ENCODE assay signal across 18 cellular contexts in genomic region chr10:78905015-78905939, GRCh38.
DNase-seq lines count a peak whose midpoint lies in the region; ATAC-seq lines count a peak whose summit lies in the region.
"Had no signal": no experiment of that assay in that cellular context is flagged by ENCODE, and none has a peak within 500 bp of the region (broad histone marks: within the 10 kb centered on the region; RNA-seq: fewer than 3 reads in every experiment).

No MANE protein-coding gene starts in this region.

- ATAC-seq in activated CD8-positive, alpha-beta memory T cell treated with anti-CD3 and anti-CD28 coated beads, Interleukin-2, amount 10 ng/mL, durations not matched to agents 7 days and 5 days = no peak
- ATAC-seq in left lobe of liver (peak; percentile 82), HG02588 (IDR thresholded peaks at IDR 0.05; ENCODE audit: unreplicated experiment) (no peak), GM21515 (IDR thresholded peaks at IDR 0.05; ENCODE audit: unreplicated experiment) (no peak), HG03196 (IDR thresholded peaks at IDR 0.05; ENCODE audit: unreplicated experiment) (no peak)
- no peak for ATAC-seq in stimulated activated effector memory CD8-positive, alpha-beta T cell treated with anti-CD3 and anti-CD28 coated beads, Interleukin-12 subunit alpha, Interleukin-12 subunit beta, amount 100 ng/mL, for 72 hours
- ATAC-seq: A549, gastroesophageal sphincter, PC-3 had no signal

- DNase-seq in NCI-H510A treated with DMSO at 0.1 percent for 48 hours (lab: John Stamatoyannopoulos, UW) = peak; percentile 41
- no peak for DNase-seq in NCI-H510A (lab: John Stamatoyannopoulos, UW)
- peak; percentile 7 for DNase-seq in activated CD8-positive, alpha-beta memory T cell treated with anti-CD3 and anti-CD28 coated beads, Interleukin-2, amount 10 ng/mL, durations not matched to agents 7 days and 5 days
- DNase-seq in left lobe of liver (ENCODE audit: low spot score) = peak; percentile 31
- no peak for DNase-seq in stimulated activated effector memory CD8-positive, alpha-beta T cell treated with anti-CD3 and anti-CD28 coated beads, Interleukin-12 subunit alpha, Interleukin-12 subunit beta, amount 100 ng/mL, for 72 hours (ENCODE audit: low spot score in 2 of 2)
- DNase-seq: activated B cell treated with CpG ODN at 0.5 μM for 24 hours, activated gamma-delta T cell, activated T-cell treated with anti-CD3 and anti-CD28 coated beads for 4 hours, MV-4-11, NCI-H187 treated with DMSO at 0.1 percent for 48 hours, PC-3, T1000 had no signal

- no peaks in the 10 kb centered on the region for H3K27me3 Mint-ChIP-seq in activated CD8-positive, alpha-beta memory T cell treated with anti-CD3 and anti-CD28 coated beads, Interleukin-2, amount 10 ng/mL, durations not matched to agents 7 days and 5 days

- CTCF ChIA-PET in activated CD8-positive, alpha-beta memory T cell treated with anti-CD3 and anti-CD28 coated beads, Interleukin-2, amount 10 ng/mL, durations not matched to agents 7 days and 5 days (lab: Charles Lee) = interaction anchor here (1.2 kb wide), 1 partner anchor 292 kb away, joined by 4 read pairs; no protein-coding TSS in a partner anchor

- H3K27ac Mint-ChIP-seq in activated CD8-positive, alpha-beta memory T cell treated with anti-CD3 and anti-CD28 coated beads, Interleukin-2, amount 10 ng/mL, durations not matched to agents 7 days and 5 days = no peak overlapping the region
- H3K27ac Mint-ChIP-seq in stimulated activated effector memory CD8-positive, alpha-beta T cell treated with anti-CD3 and anti-CD28 coated beads, Interleukin-12 subunit alpha, Interleukin-12 subunit beta, amount 100 ng/mL, for 72 hours = peak overlapping the region; percentile 1
- H3K27ac Mint-ChIP-seq: activated B cell treated with CpG ODN at 0.5 μM for 24 hours, nephron progenitor cell had no signal

- no peaks in the 10 kb centered on the region for H3K9me3 Mint-ChIP-seq in activated CD8-positive, alpha-beta memory T cell treated with anti-CD3 and anti-CD28 coated beads, Interleukin-2, amount 10 ng/mL, durations not matched to agents 7 days and 5 days (ENCODE audit: low read depth)
- H3K9me3 Mint-ChIP-seq in stimulated activated effector memory CD8-positive, alpha-beta T cell treated with anti-CD3 and anti-CD28 coated beads, Interleukin-12 subunit alpha, Interleukin-12 subunit beta, amount 100 ng/mL, for 72 hours = no peaks in the 10 kb centered on the region
- H3K9me3 Mint-ChIP-seq: activated B cell treated with CpG ODN at 0.5 μM for 24 hours, nephron progenitor cell had no signal

- no peaks in the 10 kb centered on the region for H3K36me3 Mint-ChIP-seq in activated CD8-positive, alpha-beta memory T cell treated with anti-CD3 and anti-CD28 coated beads, Interleukin-2, amount 10 ng/mL, durations not matched to agents 7 days and 5 days
- no peaks in the 10 kb centered on the region for H3K36me3 Mint-ChIP-seq in stimulated activated effector memory CD8-positive, alpha-beta T cell treated with anti-CD3 and anti-CD28 coated beads, Interleukin-12 subunit alpha, Interleukin-12 subunit beta, amount 100 ng/mL, for 72 hours

- H3K4me1 Mint-ChIP-seq in activated CD8-positive, alpha-beta memory T cell treated with anti-CD3 and anti-CD28 coated beads, Interleukin-2, amount 10 ng/mL, durations not matched to agents 7 days and 5 days = no peaks in the 10 kb centered on the region
- no peaks in the 10 kb centered on the region for H3K4me1 Mint-ChIP-seq in stimulated activated effector memory CD8-positive, alpha-beta T cell treated with anti-CD3 and anti-CD28 coated beads, Interleukin-12 subunit alpha, Interleukin-12 subunit beta, amount 100 ng/mL, for 72 hours
- H3K4me1 Mint-ChIP-seq: activated B cell treated with CpG ODN at 0.5 μM for 24 hours had no signal

- no peak overlapping the region for H3K4me3 Mint-ChIP-seq in activated CD8-positive, alpha-beta memory T cell treated with anti-CD3 and anti-CD28 coated beads, Interleukin-2, amount 10 ng/mL, durations not matched to agents 7 days and 5 days
- no peak overlapping the region for H3K4me3 Mint-ChIP-seq in stimulated activated effector memory CD8-positive, alpha-beta T cell treated with anti-CD3 and anti-CD28 coated beads, Interleukin-12 subunit alpha, Interleukin-12 subunit beta, amount 100 ng/mL, for 72 hours
- H3K4me3 Mint-ChIP-seq: activated B cell treated with CpG ODN at 0.5 μM for 24 hours, nephron progenitor cell had no signal

Comparison
In these comparisons a context has a peak if more than half of its experiments do, and no peak if none do; other contexts are left out.
1. DNase-seq: peak in NCI-H510A treated with DMSO at 0.1 percent for 48 hours (single experiment), activated CD8-positive, alpha-beta memory T cell treated with anti-CD3 and anti-CD28 coated beads, Interleukin-2, amount 10 ng/mL, durations not matched to agents 7 days and 5 days (single experiment) and left lobe of liver (single experiment); none in NCI-H510A (single experiment) and stimulated activated effector memory CD8-positive, alpha-beta T cell treated with anti-CD3 and anti-CD28 coated beads, Interleukin-12 subunit alpha, Interleukin-12 subunit beta, amount 100 ng/mL, for 72 hours (0 of 2).